Comparison of ENCODE assay signal across 28 cellular contexts in genomic region chr12:103816663-103817062, GRCh38.
"Had no signal": no experiment of that assay in that cellular context is flagged by ENCODE, and none has a peak within 500 bp of the region (broad histone marks: within the 10 kb centered on the region; RNA-seq: fewer than 3 reads in every experiment).

No MANE protein-coding gene starts in this region.

- H3K4me2 ChIP-seq: neural progenitor cell, smooth muscle cell had no signal

- H3K9me3 ChIP-seq: ovary, psoas muscle, suprapubic skin, testis, transverse colon, upper lobe of right lung, uterus had no signal

- H3K36me3 ChIP-seq: neural progenitor cell, ovary, upper lobe of right lung, uterus had no signal

- H2AFZ ChIP-seq: neural progenitor cell, parathyroid adenoma had no signal

- H3K9ac ChIP-seq: neural progenitor cell, parathyroid adenoma had no signal

- H3K4me1 ChIP-seq: neural progenitor cell, spleen, suprapubic skin, upper lobe of right lung had no signal

- ATAC-seq: natural killer cell; psoas muscle; right cardiac atrium; sciatic nerve; stimulated activated memory B cell treated with anti-CD40 and anti-IgM and Interleukin-4, amounts not matched to agents 10 μg/mL and 1 μg/mL and 100 μg/mL, for 72 hours; stimulated activated naive CD8-positive, alpha-beta T cell treated with anti-CD3 and anti-CD28 coated beads, Interleukin-15, amount 100 ng/mL, for 72 hours; stimulated activated naive CD8-positive, alpha-beta T cell treated with anti-CD3 and anti-CD28 coated beads, Interleukin-15, Interleukin-2, amounts not matched to agents 100 U/mL and 50 U/mL, for 24 hours; upper lobe of right lung had no signal

- H3K27me3 ChIP-seq: neural progenitor cell, ovary, spleen, suprapubic skin, testis, tibial artery, transverse colon, upper lobe of right lung, uterus had no signal

- DNase-seq: natural killer cell; occipital lobe; ovary; posterior cingulate gyrus; psoas muscle; right cardiac atrium; spleen; stimulated activated CD4-positive, alpha-beta T cell treated with anti-CD3 and anti-CD28 coated beads, Interleukin-12 subunit alpha, Interleukin-12 subunit beta, amount 100 ng/mL, for 4 hours; stimulated activated CD4-positive, alpha-beta T cell treated with anti-CD3 and anti-CD28 coated beads, Interleukin-1b, Interleukin-23, amount 100 ng/mL, for 48 hours; stimulated activated CD4-positive, alpha-beta T cell treated with anti-CD3 and anti-CD28 coated beads, Interleukin-4, amount 100 ng/mL, for 1 hour; stimulated activated CD4-positive, alpha-beta T cell treated with anti-CD3 and anti-CD28 coated beads, Interleukin-4, amount 100 ng/mL, for 4 hours; stimulated activated CD8-positive, alpha-beta memory T cell treated with anti-CD3 and anti-CD28 coated beads, Interleukin-4, amount 100 ng/mL, for 48 hours; stimulated activated naive CD4-positive, alpha-beta T cell; stimulated activated naive CD8-positive, alpha-beta T cell treated with anti-CD3 and anti-CD28 coated beads, Interleukin-15, amount 100 ng/mL, for 72 hours; stimulated activated naive CD8-positive, alpha-beta T cell treated with anti-CD3 and anti-CD28 coated beads, Interleukin-15, Interleukin-2, amounts not matched to agents 100 U/mL and 50 U/mL, for 24 hours; substantia nigra; testis; tibial artery; transverse colon; upper lobe of right lung; uterus had no signal

- H3K27ac ChIP-seq: neural progenitor cell, ovary, parathyroid adenoma, psoas muscle, skin epidermis, spleen, suprapubic skin, testis, transverse colon, upper lobe of right lung, uterus had no signal

- H3K4me3 ChIP-seq: neural progenitor cell, ovary, psoas muscle, skin epidermis, smooth muscle cell, spleen, suprapubic skin, testis, tibial artery, transverse colon, upper lobe of right lung, uterus had no signal
